ENCODE assay signal across 9 cellular contexts in genomic region chr16:1474047-1474446, GRCh38. TPM values are rescaled to one million over a fixed set of nuclear protein-coding genes. Genes with fewer than 3 reads are reported as not detected.
A peak's percentile ranks its signal among the peaks of the same experiment; 100 is the strongest.
DNase-seq lines count a peak whose midpoint lies in the region; ATAC-seq and TF ChIP-seq lines count a peak whose summit lies in the region.
"Had no signal": no experiment of that assay in that cellular context is flagged by ENCODE, and none has a peak within 500 bp of the region (broad histone marks: within the 10 kb centered on the region; RNA-seq: fewer than 3 reads in every experiment).

No MANE protein-coding gene starts in this region.

- H3K4me3 ChIP-seq in cardiac muscle cell (peak overlapping the region; percentile 48), lower leg skin (ENCODE audit: low read depth, poor library complexity, severe bottlenecking) (peak overlapping the region; percentile 80), upper lobe of right lung (peak overlapping the region; percentile 99)

- TF ChIP-seq POLR2A in lower leg skin (IDR thresholded peaks at IDR 0.05) = no peak

- WGBS in lower leg skin, 2 donors = 30% methylated on average over 15 of the region's 15 CpGs

- DNase-seq in cardiac muscle cell (ENCODE audit: low read depth in 1 of 2, low spot score in 1 of 2) = peak in 1 of 2 donors; percentile 9
- no peak for DNase-seq in left cardiac atrium
- peak; percentile 28 for DNase-seq in astrocyte of the hippocampus (ENCODE audit: low read depth, low spot score)
- no peak for DNase-seq in lower leg skin (ENCODE audit: low spot score in 2 of 2)
- no peak for DNase-seq in upper lobe of right lung
- no peak for DNase-seq in DMS114 treated with DMSO at 0.1 percent for 48 hours (lab: John Stamatoyannopoulos, UW; ENCODE audit: unreplicated experiment)
- DNase-seq in medulla oblongata (ENCODE audit: extremely low spot score) = no peak
- DNase-seq in activated effector memory CD4-positive, alpha-beta T cell treated with anti-CD3 and anti-CD28 coated beads, Interleukin-2, amount 50 U/mL, for 16 hours = no peak

- intact Hi-C loops in left cardiac atrium (cut with DNase I) = no loop called here
- intact Hi-C loops in lower leg skin (cut with DNase I; ENCODE audit: low total_unique reads) = no loop called here
- intact Hi-C loops in upper lobe of right lung (cut with DNase I) = no loop called here

- no peaks in the 10 kb centered on the region for H3K27me3 ChIP-seq in cardiac muscle cell
- no peaks in the 10 kb centered on the region for H3K27me3 ChIP-seq in upper lobe of right lung

- no peaks in the 10 kb centered on the region for H3K9me3 ChIP-seq in cardiac muscle cell (ENCODE audit: low read depth)
- no peaks in the 10 kb centered on the region for H3K9me3 ChIP-seq in upper lobe of right lung

- H3K36me3 ChIP-seq in cardiac muscle cell (no peaks in the 10 kb centered on the region), upper lobe of right lung (no peaks in the 10 kb centered on the region)

- ATAC-seq in left cardiac atrium (no peak), upper lobe of right lung (no peak)

- peaks cover 4% of the 10 kb centered on the region for H3K4me1 ChIP-seq in cardiac muscle cell (ENCODE audit: low read depth)
- peaks cover 40% of the 10 kb centered on the region for H3K4me1 ChIP-seq in upper lobe of right lung

- H3K27ac ChIP-seq in cardiac muscle cell = peak overlapping the region; percentile 83
- peak overlapping the region; percentile 97 for H3K27ac ChIP-seq in upper lobe of right lung

- TF ChIP-seq CTCF in cardiac muscle cell (IDR thresholded peaks at IDR 0.05; ENCODE audit: low read depth, low read length) (no peak), lower leg skin (IDR thresholded peaks at IDR 0.05) (no peak), upper lobe of right lung (IDR thresholded peaks at IDR 0.05) (no peak)

RNA-seq across cellular contexts. Expression of gene CLCN7, which starts 0.8 kb away (rescaled TPM):
- 50.1 and 86.2 TPM in 2 replicates for total RNA-seq in cardiac muscle cell
- 47.0 and 57.6 TPM in 2 replicates for polyA plus RNA-seq in cardiac muscle cell
- total RNA-seq in left cardiac atrium = 10 to 100 TPM; 43.0 to 49.7 TPM
- total RNA-seq in lower leg skin = 100 to 1,000 TPM in 1 of 4 donors, 10 to 100 TPM in 3; 46.3 to 140 (median 72.4) TPM
- 138 TPM for total RNA-seq in upper lobe of right lung

RNA-seq across cellular contexts. Expression of gene PTX4, which starts 14.7 kb away (rescaled TPM):
- total RNA-seq in cardiac muscle cell (0.30 and 0.49 TPM in 2 replicates), left cardiac atrium (under 1 TPM in 1 of 2 donors, not detected in 1; 0.21 TPM), lower leg skin (not detected), upper lobe of right lung (not detected)
- not detected in 2 replicates for polyA plus RNA-seq in cardiac muscle cell
- total RNA-seq: subcutaneous adipose tissue had no signal

RNA-seq across cellular contexts. Expression of gene TELO2, which starts 19.1 kb away (rescaled TPM):
- total RNA-seq in cardiac muscle cell (48.2 and 51.6 TPM in 2 replicates), left cardiac atrium (10 to 100 TPM; 17.9 to 22.2 TPM), lower leg skin (10 to 100 TPM; 23.1 to 40.0 (median 34.1) TPM), upper lobe of right lung (26.0 TPM)
- polyA plus RNA-seq in cardiac muscle cell = 50.7 and 58.7 TPM in 2 replicates

RNA-seq across cellular contexts. Expression of gene CCDC154, which starts 29.7 kb away (rescaled TPM):
- 0.32 and 1.5 TPM in 2 replicates for total RNA-seq in cardiac muscle cell
- 0.49 and 0.64 TPM in 2 replicates for polyA plus RNA-seq in cardiac muscle cell
- total RNA-seq in left cardiac atrium = 1 to 10 TPM in 1 of 2 donors, under 1 TPM in 1; 0.68 to 1.1 TPM
- total RNA-seq in lower leg skin = under 1 TPM in 3 of 4 donors, not detected in 1; 0.49 to 0.61 (median 0.52) TPM
- 4.1 TPM for total RNA-seq in upper lobe of right lung

RNA-seq across cellular contexts. Expression of gene PERCC1, which starts 43.2 kb away (rescaled TPM):
- total RNA-seq in cardiac muscle cell (0.18 TPM in 1 of 2 replicates, not detected in the other), left cardiac atrium (not detected), lower leg skin (not detected), upper lobe of right lung (not detected)
- not detected in 2 replicates for polyA plus RNA-seq in cardiac muscle cell
- total RNA-seq: subcutaneous adipose tissue had no signal

Comparison
In these comparisons a context has a peak if more than half of its experiments do, and no peak if none do; other contexts are left out.
1. H3K4me3 ChIP-seq: peak in every context shown above with its lines; median percentile 99 in upper lobe of right lung; 80 in lower leg skin; 48 in cardiac muscle cell.